Comparison of ENCODE assay signal across 21 cellular contexts in genomic region chr4:150389896-150390530, GRCh38.
"Had no signal": no experiment of that assay in that cellular context is flagged by ENCODE, and none has a peak within 500 bp of the region (broad histone marks: within the 10 kb centered on the region; RNA-seq: fewer than 3 reads in every experiment).

No MANE protein-coding gene starts in this region.

- DNase-seq: activated CD8-positive, alpha-beta memory T cell treated with anti-CD3 and anti-CD28 coated beads for 24 hours; activated CD8-positive, alpha-beta memory T cell treated with anti-CD3 and anti-CD28 coated beads, Interleukin-2, amount 50 U/mL, for 48 hours; activated effector memory CD4-positive, alpha-beta T cell treated with anti-CD3 and anti-CD28 coated beads, Interleukin-2, amount 50 U/mL, for 16 hours; activated naive CD4-positive, alpha-beta T cell treated with anti-CD3 and anti-CD28 coated beads, Interleukin-2, amount 50 U/mL, for 16 hours; activated T-cell treated with anti-CD3 and anti-CD28 coated beads, Interleukin-2, amount 50 U/mL, for 48 hours; dermis blood vessel endothelial cell; effector memory CD8-positive, alpha-beta T cell; esophagus squamous epithelium; left ventricle myocardium superior; naive thymus-derived CD8-positive, alpha-beta T cell; ovary; right lobe of liver; stimulated activated CD4-positive, alpha-beta T cell treated with anti-CD3 and anti-CD28 coated beads, Interleukin-4, amount 100 ng/mL, for 24 hours; T1000; testis had no signal

- H3K4me1 ChIP-seq: ascending aorta, right lobe of liver, testis had no signal

- H3K27ac Mint-ChIP-seq: naive thymus-derived CD8-positive, alpha-beta T cell; stimulated activated memory B cell treated with anti-CD40 and anti-IgM and Interleukin-4, amounts not matched to agents 10 μg/mL and 1 μg/mL and 100 μg/mL, for 72 hours; type B pancreatic cell had no signal

- H3K4me3 ChIP-seq: ascending aorta, cardiac muscle cell, esophagus squamous epithelium, ovary, right lobe of liver, testis had no signal

- H3K36me3 ChIP-seq: ascending aorta, cardiac muscle cell, esophagus squamous epithelium, ovary, right lobe of liver had no signal

- H3K9me3 Mint-ChIP-seq: effector memory CD8-positive, alpha-beta T cell had no signal

- H3K4me3 Mint-ChIP-seq: effector memory CD8-positive, alpha-beta T cell; naive thymus-derived CD8-positive, alpha-beta T cell; stimulated activated memory B cell treated with anti-CD40 and anti-IgM and Interleukin-4, amounts not matched to agents 10 μg/mL and 1 μg/mL and 100 μg/mL, for 72 hours; type B pancreatic cell had no signal

- H3K27ac ChIP-seq: ascending aorta, cardiac muscle cell, esophagus squamous epithelium, ovary, right lobe of liver, testis had no signal

- H3K9me3 ChIP-seq: ascending aorta, esophagus squamous epithelium, ovary, right lobe of liver, testis had no signal

- H3K27me3 ChIP-seq: ascending aorta, esophagus squamous epithelium, ovary, right lobe of liver, testis had no signal

- H3K27me3 Mint-ChIP-seq: effector memory CD8-positive, alpha-beta T cell; naive thymus-derived CD8-positive, alpha-beta T cell; stimulated activated memory B cell treated with anti-CD40 and anti-IgM and Interleukin-4, amounts not matched to agents 10 μg/mL and 1 μg/mL and 100 μg/mL, for 72 hours; type B pancreatic cell had no signal

- ATAC-seq: activated CD4-positive, CD25-positive, alpha-beta regulatory T cell treated with anti-CD3 and anti-CD28 coated beads, Interleukin-2, amount 50 U/mL, for 24 hours; effector memory CD8-positive, alpha-beta T cell; left ventricle myocardium superior; naive thymus-derived CD8-positive, alpha-beta T cell; stimulated activated memory B cell treated with anti-CD40 and anti-IgM and Interleukin-4, amounts not matched to agents 10 μg/mL and 1 μg/mL and 100 μg/mL, for 72 hours had no signal

- FAIRE-seq: frontal cortex had no signal
